In the genomic region with DNA sequence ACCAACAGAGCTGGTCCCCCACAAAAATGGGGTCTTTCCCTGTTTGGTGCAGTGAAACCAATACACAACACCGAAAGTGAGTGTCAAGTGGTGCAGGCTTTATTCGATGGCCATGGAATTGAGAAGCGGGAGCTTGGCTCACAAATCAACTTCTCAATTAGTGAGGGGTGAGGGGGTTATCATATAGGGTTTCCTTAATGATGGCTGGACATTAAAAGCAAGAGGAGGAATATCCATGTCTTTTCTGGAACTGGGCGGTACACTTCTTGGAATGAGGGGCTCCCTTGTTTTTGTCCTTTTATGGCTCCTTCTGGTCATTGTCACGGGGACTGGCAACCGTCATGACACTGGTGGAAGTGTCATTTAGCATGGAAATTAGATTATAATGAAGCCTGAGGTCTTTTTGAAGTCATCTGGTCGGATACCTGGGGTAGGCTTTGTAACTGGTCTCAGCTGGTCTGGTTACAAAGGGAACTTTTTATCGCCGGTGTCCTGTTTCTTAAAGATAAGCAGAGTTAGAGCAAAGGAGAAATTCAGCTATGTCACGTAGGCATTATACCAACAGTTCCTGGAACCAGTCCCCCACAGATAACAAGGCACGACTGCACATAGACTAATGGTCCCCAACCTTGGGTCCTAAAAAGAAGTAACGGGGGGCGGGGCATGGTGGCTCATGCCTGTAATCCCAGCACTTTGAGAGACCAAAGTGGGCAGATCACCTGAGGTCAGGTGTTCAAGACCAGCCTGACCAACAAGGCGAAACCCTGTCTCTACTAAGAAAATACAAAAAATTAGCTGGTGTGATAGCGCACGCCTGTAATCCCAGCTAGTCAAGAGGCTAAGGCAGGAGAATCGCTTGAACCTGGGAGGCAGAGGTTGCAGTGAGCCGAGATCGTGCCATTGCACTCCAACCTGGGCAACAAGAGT, we compare ENCODE assay signal across 23 cellular contexts.
"Had no signal": no experiment of that assay in that cellular context is flagged by ENCODE, and none has a peak within 500 bp of the region (broad histone marks: within the 10 kb centered on the region; RNA-seq: fewer than 3 reads in every experiment).

No MANE protein-coding gene starts in this region.

- H3K36me3 ChIP-seq: cardiac muscle cell, heart right ventricle, neural progenitor cell, vagina had no signal

- H3K4me3 ChIP-seq: cardiac muscle cell, heart right ventricle, neural progenitor cell, testis, vagina had no signal

- DNase-seq: activated CD4-positive, alpha-beta memory T cell treated with anti-CD3 and anti-CD28 coated beads, Interleukin-2, amount 10 ng/mL, durations not matched to agents 7 days and 5 days; activated CD4-positive, alpha-beta T cell treated with anti-CD3 and anti-CD28 coated beads, Interleukin-2, amount 10 ng/mL, durations not matched to agents 24 days and 14 days; activated effector memory CD4-positive, alpha-beta T cell treated with Interleukin-2 at 50 U/mL for 16 hours; activated naive CD4-positive, alpha-beta T cell treated with anti-CD3 and anti-CD28 coated beads, Interleukin-2, amount 10 ng/mL, durations not matched to agents 7 days and 5 days; activated T-cell treated with anti-CD3 and anti-CD28 coated beads, Interleukin-2, amount 50 U/mL, for 72 hours; amygdala; cortex of kidney; endodermal cell; heart right ventricle; immature natural killer cell; kidney glomerular epithelial cell; left ventricle myocardium superior; mammary epithelial cell; naive thymus-derived CD8-positive, alpha-beta T cell; small intestine; stimulated activated naive B cell treated with anti-CD40 and anti-IgM and Interleukin-4, amounts not matched to agents 10 μg/mL and 1 μg/mL and 100 μg/mL, for 72 hours; T-helper 9 cell; testis had no signal

- FAIRE-seq: small intestine had no signal

- H3K4me2 ChIP-seq: neural progenitor cell had no signal

- H3K4me1 ChIP-seq: heart right ventricle, neural progenitor cell, testis, vagina had no signal

- H3K9me3 ChIP-seq: testis, vagina had no signal

- H3K27me3 ChIP-seq: cardiac muscle cell, neural progenitor cell, testis, vagina had no signal

- H3K9ac ChIP-seq: neural progenitor cell had no signal

- H2AFZ ChIP-seq: neural progenitor cell had no signal

- H3K27ac ChIP-seq: cardiac muscle cell, epithelial cell of prostate, heart right ventricle, neural progenitor cell, testis, vagina had no signal

- ATAC-seq: activated T-cell treated with anti-CD3 and anti-CD28 coated beads, Interleukin-2, amount 50 U/mL, for 72 hours; heart right ventricle; left ventricle myocardium superior; naive thymus-derived CD8-positive, alpha-beta T cell; sciatic nerve; stimulated activated naive B cell treated with anti-CD40 and anti-IgM and Interleukin-4, amounts not matched to agents 10 μg/mL and 1 μg/mL and 100 μg/mL, for 72 hours had no signal
